In the genomic region with DNA sequence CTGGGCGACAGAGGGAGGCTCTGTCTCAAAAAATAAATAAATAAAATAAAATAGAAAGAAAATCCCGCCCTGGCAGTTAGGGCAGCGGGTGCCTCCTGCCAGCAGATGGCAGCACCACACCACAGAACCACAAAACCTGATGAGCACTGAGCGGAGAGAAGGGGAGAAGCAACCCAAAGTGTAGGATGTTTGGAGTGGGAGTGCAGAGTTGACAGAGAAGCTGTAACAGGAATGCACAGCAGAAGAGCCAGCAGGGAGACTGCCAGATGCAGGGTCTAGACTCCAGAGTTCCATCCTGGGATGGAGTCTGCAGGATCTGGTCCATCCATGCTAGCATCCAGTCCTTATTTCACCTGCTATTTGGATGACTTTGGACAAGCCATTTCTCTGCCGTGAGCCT, we compare ENCODE assay signal across 8 cellular contexts. TPM values are rescaled to one million over a fixed set of nuclear protein-coding genes. Genes with fewer than 3 reads are reported as not detected.
DNase-seq lines count a peak whose midpoint lies in the region; ATAC-seq, FAIRE-seq and TF ChIP-seq lines count a peak whose summit lies in the region.

No MANE protein-coding gene starts in this region.

- no peak overlapping the region for H3K4me3 ChIP-seq in trophoblast cell (ENCODE audit: low read depth, low read length)

- peak; percentile 72 for FAIRE-seq in RCC 7860 (lab: Jason Lieb, UNC)

- H4K12ac ChIP-seq in trophoblast cell (ENCODE audit: low read depth, low read length), result no peak overlapping the region

- TF ChIP-seq CTCF in foreskin keratinocyte (conservative IDR thresholded peaks at IDR 0.05), result peak; percentile 98

- no peak overlapping the region for H3K9ac ChIP-seq in trophoblast cell (ENCODE audit: low read length)

- peaks cover 12% of the 10 kb centered on the region for H3K4me1 ChIP-seq in foreskin keratinocyte
- no peaks in the 10 kb centered on the region for H3K4me1 ChIP-seq in trophoblast cell (ENCODE audit: control insufficient read depth in 1 of 2, insufficient read depth in 2 of 2, low read length in 2 of 2)

- H2BK5ac ChIP-seq in trophoblast cell (ENCODE audit: low read depth, low read length, poor library complexity), result no peak overlapping the region

- no peak overlapping the region for H3K23ac ChIP-seq in trophoblast cell (ENCODE audit: low read length)

- H3K9me3 ChIP-seq in trophoblast cell (ENCODE audit: insufficient read depth, low read depth, low read length), result no peaks in the 10 kb centered on the region

- H2AK5ac ChIP-seq in trophoblast cell (ENCODE audit: low read length), result no peak overlapping the region

- peak; percentile 4 to 72 (median 58) for DNase-seq in NCI-H1417 (lab: John Stamatoyannopoulos, UW)
- no peak for DNase-seq in NCI-H1417 treated with DMSO at 0.1 percent for 48 hours (lab: John Stamatoyannopoulos, UW)
- DNase-seq in HUDEP-2 (lab: John Stamatoyannopoulos, UW; ENCODE audit: unreplicated experiment in 76 of 76), result peak in 45 of 76 experiments; percentile 1 to 59 (median 26)
- peak; percentile 72 for DNase-seq in RCC 7860 (ENCODE audit: low spot score)
- DNase-seq in activated T-helper 9 cell treated with anti-CD3 and anti-CD28 coated beads, Interleukin-2, amount 50 U/mL, for 16 hours (ENCODE audit: low read depth), result peak; percentile 22
- DNase-seq in foreskin keratinocyte, result peak in 1 of 2 donors; percentile 50
- peak; percentile 24 to 74 for DNase-seq in trophoblast cell

- H3K27me3 ChIP-seq in foreskin keratinocyte, result peaks cover 21% of the 10 kb centered on the region
- H3K27me3 ChIP-seq in trophoblast cell (ENCODE audit: insufficient read depth, low read length), result no peaks in the 10 kb centered on the region

- H3K4me2 ChIP-seq in trophoblast cell (ENCODE audit: low read length), result no peak overlapping the region

- no peak overlapping the region for H2AFZ ChIP-seq in trophoblast cell (ENCODE audit: insufficient read depth, low read length, poor library complexity)

- no CpG with 5 or more reads among the region's 5 CpGs for WGBS in trophoblast cell (ENCODE audit: extremely low coverage, insufficient coverage, insufficient read length)

- ATAC-seq in foreskin keratinocyte (peak; percentile 42), GM19452 (IDR thresholded peaks at IDR 0.05; ENCODE audit: unreplicated experiment) (no peak)

- H3K79me2 ChIP-seq in trophoblast cell (ENCODE audit: control insufficient read depth, insufficient read depth, low read length, poor library complexity), result no peaks in the 10 kb centered on the region

- no peak overlapping the region for H3K18ac ChIP-seq in trophoblast cell (ENCODE audit: low read length)

- no peaks in the 10 kb centered on the region for H3K79me1 ChIP-seq in trophoblast cell (ENCODE audit: low read length)

- H3K36me3 ChIP-seq in trophoblast cell (ENCODE audit: control insufficient read depth in 1 of 2, insufficient read depth in 2 of 2, low read length in 2 of 2), result no peaks in the 10 kb centered on the region

- no peak overlapping the region for H4K91ac ChIP-seq in trophoblast cell (ENCODE audit: low read depth, low read length)

- no peak overlapping the region for H3K4ac ChIP-seq in trophoblast cell (ENCODE audit: low read depth, low read length)

- no peak overlapping the region for H2BK12ac ChIP-seq in trophoblast cell (ENCODE audit: low read length)

- H4K8ac ChIP-seq in trophoblast cell (ENCODE audit: low read depth, low read length), result no peak overlapping the region

- no peak overlapping the region for H2BK120ac ChIP-seq in trophoblast cell (ENCODE audit: insufficient read depth, low read length, poor library complexity)

- H3K27ac ChIP-seq in foreskin keratinocyte (no peak overlapping the region), trophoblast cell (ENCODE audit: low read depth, low read length) (no peak overlapping the region)

- no peak overlapping the region for H3K14ac ChIP-seq in trophoblast cell (ENCODE audit: low read length)

RNA-seq across cellular contexts. Expression of a gene that starts 29.7 kb away (rescaled TPM):
- 73.1 and 81.4 TPM in 2 replicates for total RNA-seq in foreskin keratinocyte
- polyA plus RNA-seq in foreskin keratinocyte, result 14.9 and 19.7 TPM in 2 replicates
- polyA plus RNA-seq in trophoblast cell (2013), result 42.1 and 42.5 TPM in 2 replicates
